ENCODE assay signal across 9 cellular contexts in the genomic region with DNA sequence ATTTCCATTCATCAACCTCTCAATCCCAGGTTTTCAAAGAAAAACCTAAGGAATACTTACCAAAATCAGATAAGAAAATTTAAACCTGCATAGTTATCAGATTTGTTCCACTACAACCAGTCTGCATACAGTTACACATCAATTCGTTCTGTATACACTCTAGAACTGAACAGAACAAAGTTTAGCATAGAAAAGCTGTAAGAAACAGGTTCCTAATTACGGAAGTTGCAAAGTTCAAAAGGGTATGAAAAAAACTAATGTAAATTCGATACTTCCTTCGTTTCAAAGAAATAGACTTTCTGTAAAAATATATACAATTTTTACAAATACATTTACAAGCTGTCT. TPM values are rescaled to one million over a fixed set of nuclear protein-coding genes. Genes with fewer than 3 reads are reported as not detected.
A peak's percentile ranks its signal among the peaks of the same experiment; 100 is the strongest.
DNase-seq lines count a peak whose midpoint lies in the region; ATAC-seq and TF ChIP-seq lines count a peak whose summit lies in the region.
"Had no signal": no experiment of that assay in that cellular context is flagged by ENCODE, and none has a peak within 500 bp of the region (broad histone marks: within the 10 kb centered on the region; RNA-seq: fewer than 3 reads in every experiment).

No MANE protein-coding gene starts in this region.

- peak overlapping the region; percentile 96 for H3K27ac Mint-ChIP-seq in stimulated activated naive CD8-positive, alpha-beta T cell treated with anti-CD3 and anti-CD28 coated beads, Interleukin-15, Interleukin-2, amounts not matched to agents 100 ng/mL and 50 ng/mL, for 24 hours

- intact Hi-C loops in breast epithelium (cut with DNase I; ENCODE audit: low total_unique reads) = no loop called here
- intact Hi-C loops in mucosa of descending colon (cut with DNase I, micrococcal nuclease) = loop anchor here in 1 of 2 donors (5.0 kb wide), 1 partner anchor 46 kb away; no protein-coding TSS in a partner anchor
- intact Hi-C loops in aorta (cut with DNase I) = loop anchor here in 1 of 2 donors (2.0 kb wide), 1 partner anchor 44 kb away; no protein-coding TSS in a partner anchor
- intact Hi-C loops in posterior cingulate gyrus (cut with DNase I) = no loop called here

- TF ChIP-seq POLR2A in breast epithelium (IDR thresholded peaks at IDR 0.05) = peak; percentile 50

- H3K9me3 Mint-ChIP-seq in stimulated activated naive CD8-positive, alpha-beta T cell treated with anti-CD3 and anti-CD28 coated beads, Interleukin-15, Interleukin-2, amounts not matched to agents 100 ng/mL and 50 ng/mL, for 24 hours = no peaks in the 10 kb centered on the region

- H3K4me3 ChIP-seq in breast epithelium (peak overlapping the region; percentile 96 to 99 (median 97)), mucosa of descending colon (peak overlapping the region; percentile 94), aorta (ENCODE audit: low read length in 2 of 2) (peak overlapping the region; percentile 94 to 95)

- DNase-seq in stimulated activated naive CD8-positive, alpha-beta T cell treated with anti-CD3 and anti-CD28 coated beads, Interleukin-15, Interleukin-2, amounts not matched to agents 100 U/mL and 50 U/mL, for 24 hours = no peak
- DNase-seq in breast epithelium (ENCODE audit: low spot score in 2 of 2) (no peak), mucosa of descending colon (no peak), aorta (no peak), posterior cingulate gyrus (no peak), SHP77 treated with DMSO at 0.1 percent for 48 hours (lab: John Stamatoyannopoulos, UW) (no peak)
- DNase-seq: stimulated activated CD4-positive, alpha-beta T cell treated with anti-CD3 and anti-CD28 coated beads, Interleukin-2, amount 100 ng/mL, for 48 hours had no signal

- TF ChIP-seq CTCF in breast epithelium (IDR thresholded peaks at IDR 0.05) = no peak
- no peak for TF ChIP-seq CTCF in mucosa of descending colon (IDR thresholded peaks at IDR 0.05)

- H3K36me3 ChIP-seq in breast epithelium = no peaks in the 10 kb centered on the region
- no peaks in the 10 kb centered on the region for H3K36me3 ChIP-seq in mucosa of descending colon (ENCODE audit: low read depth)
- peaks cover 4 to 10% of the 10 kb centered on the region in 2 donors for H3K36me3 ChIP-seq in aorta (ENCODE audit: control insufficient read depth in 1 of 2, insufficient read depth in 2 of 2, low read length in 1 of 2)

- H3K9me3 ChIP-seq in breast epithelium = no peaks in the 10 kb centered on the region
- no peaks in the 10 kb centered on the region for H3K9me3 ChIP-seq in mucosa of descending colon
- no peaks in the 10 kb centered on the region for H3K9me3 ChIP-seq in aorta (ENCODE audit: control insufficient read depth, low read length)

- peaks cover 68% of the 10 kb centered on the region for H3K4me1 Mint-ChIP-seq in stimulated activated naive CD8-positive, alpha-beta T cell treated with anti-CD3 and anti-CD28 coated beads, Interleukin-15, Interleukin-2, amounts not matched to agents 100 ng/mL and 50 ng/mL, for 24 hours (ENCODE audit: low read depth)

- peak overlapping the region; percentile 99 to 100 for H3K27ac ChIP-seq in breast epithelium
- H3K27ac ChIP-seq in aorta (ENCODE audit: low read depth in 1 of 2, low read length in 2 of 2) = no peak overlapping the region

- WGBS in aorta, 2 donors = 0% methylated on average over 4 of the region's 4 CpGs

- no peaks in the 10 kb centered on the region for H3K27me3 ChIP-seq in breast epithelium
- H3K27me3 ChIP-seq in aorta (ENCODE audit: control insufficient read depth in 1 of 2, insufficient read depth in 2 of 2, low read length in 1 of 2) = no peaks in the 10 kb centered on the region

- H3K27me3 Mint-ChIP-seq in stimulated activated naive CD8-positive, alpha-beta T cell treated with anti-CD3 and anti-CD28 coated beads, Interleukin-15, Interleukin-2, amounts not matched to agents 100 ng/mL and 50 ng/mL, for 24 hours = no peaks in the 10 kb centered on the region

- H3K36me3 Mint-ChIP-seq in stimulated activated naive CD8-positive, alpha-beta T cell treated with anti-CD3 and anti-CD28 coated beads, Interleukin-15, Interleukin-2, amounts not matched to agents 100 ng/mL and 50 ng/mL, for 24 hours (ENCODE audit: low read depth) = peaks cover 73% of the 10 kb centered on the region

- peak overlapping the region; percentile 100 for H3K4me3 Mint-ChIP-seq in stimulated activated naive CD8-positive, alpha-beta T cell treated with anti-CD3 and anti-CD28 coated beads, Interleukin-15, Interleukin-2, amounts not matched to agents 100 ng/mL and 50 ng/mL, for 24 hours

- peaks cover 0 to 11% of the 10 kb centered on the region in 2 donors for H3K4me1 ChIP-seq in breast epithelium
- peaks cover 33% of the 10 kb centered on the region for H3K4me1 ChIP-seq in mucosa of descending colon (ENCODE audit: low read depth)
- peaks cover 0 to 2% of the 10 kb centered on the region in 2 donors for H3K4me1 ChIP-seq in aorta (ENCODE audit: control insufficient read depth in 1 of 2, insufficient read depth in 2 of 2, low read length in 2 of 2)

- ATAC-seq in stimulated activated naive CD8-positive, alpha-beta T cell treated with anti-CD3 and anti-CD28 coated beads, Interleukin-15, Interleukin-2, amounts not matched to agents 100 U/mL and 50 U/mL, for 24 hours = no peak
- ATAC-seq in mucosa of descending colon (no peak), aorta (ENCODE audit: low FRiP score) (no peak), GM21360 (IDR thresholded peaks at IDR 0.05; ENCODE audit: unreplicated experiment) (no peak)

RNA-seq across cellular contexts. Expression of gene MCL1, which starts 3.1 kb away (rescaled TPM):
- 100 to 1,000 TPM; 257 to 535 (median 333) TPM for total RNA-seq in breast epithelium
- total RNA-seq in mucosa of descending colon = 100 to 1,000 TPM; 221 to 258 (median 236) TPM
- total RNA-seq in aorta = 100 to 1,000 TPM; 247 to 533 TPM
- 100 to 1,000 TPM; 146 to 200 TPM for polyA plus RNA-seq in aorta

RNA-seq across cellular contexts. Expression of gene ADAMTSL4, which starts 27.1 kb away (rescaled TPM):
- total RNA-seq in breast epithelium (10 to 100 TPM; 11.3 to 31.8 (median 30.2) TPM), mucosa of descending colon (10 to 100 TPM in 2 of 3 donors, 1 to 10 TPM in 1; 3.4 to 37.1 (median 10.2) TPM), aorta (10 to 100 TPM; 94.4 to 98.0 TPM)
- 10 to 100 TPM in 1 of 2 donors, 1 to 10 TPM in 1; 8.8 to 50.4 TPM for polyA plus RNA-seq in aorta

RNA-seq across cellular contexts. Expression of gene ENSA, which starts 53.1 kb away (rescaled TPM):
- 100 to 1,000 TPM; 187 to 273 (median 194) TPM for total RNA-seq in breast epithelium
- total RNA-seq in mucosa of descending colon = 100 to 1,000 TPM; 174 to 213 (median 194) TPM
- 100 to 1,000 TPM; 129 to 178 TPM for total RNA-seq in aorta
- 100 to 1,000 TPM; 113 to 157 TPM for polyA plus RNA-seq in aorta

Comparison
In these comparisons a context has a peak if more than half of its experiments do, and no peak if none do; other contexts are left out.
1. H3K27ac ChIP-seq: peak in breast epithelium (2 of 2); none in aorta (0 of 2).
2. Peak in every context shown above with its lines, with median percentiles within 50 percentile points of each other: H3K4me3 ChIP-seq.